Comparison of ENCODE assay signal across 8 cellular contexts in the genomic region with DNA sequence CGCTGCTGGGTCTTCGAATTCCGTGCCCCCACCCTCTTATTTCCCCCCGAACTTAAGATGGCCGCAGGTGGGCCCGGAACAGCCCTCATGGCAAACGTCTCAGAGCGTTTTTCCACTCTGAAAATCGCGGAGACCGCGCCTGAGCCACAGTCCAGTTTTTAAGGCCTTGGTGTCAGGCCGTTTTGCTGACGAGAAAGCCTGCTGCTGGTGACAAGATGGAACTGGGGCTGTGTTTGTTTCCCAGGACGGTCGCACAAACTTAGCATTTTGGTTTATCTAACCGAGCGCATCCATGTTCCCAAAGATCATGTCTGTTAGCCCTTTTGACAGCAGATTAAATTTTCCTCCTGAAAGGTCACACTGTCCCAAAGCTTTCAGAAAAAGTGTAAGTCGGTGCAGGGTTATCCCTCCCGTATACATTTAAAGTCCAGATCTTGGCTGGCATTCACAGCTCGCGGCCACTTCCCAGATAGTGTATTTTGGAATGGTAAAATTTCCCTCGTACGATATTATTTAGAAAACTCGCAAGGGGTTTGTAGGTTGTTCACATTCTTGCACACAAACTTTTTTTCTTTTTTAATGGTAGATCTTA.
DNase-seq lines count a peak whose midpoint lies in the region; ATAC-seq and TF ChIP-seq lines count a peak whose summit lies in the region.

No MANE protein-coding gene starts in this region.

- H3K4me3 ChIP-seq in astrocyte of the spinal cord (ENCODE audit: low read depth, low read length) = peak overlapping the region; percentile 95

- in situ Hi-C loops in astrocyte of the spinal cord (cut with HindIII; ENCODE audit: low sequenced_read_pairs) (no loop called here), GM13977 (cut with MboI; ENCODE audit: low pct_unique_long_range_greater_than_20kb, low sequenced_read_pairs, unreplicated experiment) (no loop called here)

- peak; percentile 15 for ATAC-seq in GM18520 (IDR thresholded peaks at IDR 0.05; ENCODE audit: unreplicated experiment)
- ATAC-seq in HG02981 (IDR thresholded peaks at IDR 0.05; ENCODE audit: unreplicated experiment) = peak; percentile 42
- peak; percentile 40 for ATAC-seq in stimulated activated naive CD8-positive, alpha-beta T cell treated with anti-CD3 and anti-CD28 coated beads, Interleukin-15, Interleukin-2, amounts not matched to agents 100 U/mL and 50 U/mL, for 24 hours

- peak; percentile 61 to 64 for DNase-seq in AML-193 (lab: John Stamatoyannopoulos, UW)
- DNase-seq in NCI-H2227 treated with DMSO at 0.1 percent for 48 hours (lab: John Stamatoyannopoulos, UW) = peak; percentile 90
- no peak for DNase-seq in astrocyte of the spinal cord (ENCODE audit: low read depth, low spot score)
- peak; percentile 65 for DNase-seq in kidney glomerular epithelial cell (lab: John Stamatoyannopoulos, UW)
- no peak for DNase-seq in stimulated activated naive CD8-positive, alpha-beta T cell treated with anti-CD3 and anti-CD28 coated beads, Interleukin-15, Interleukin-2, amounts not matched to agents 100 U/mL and 50 U/mL, for 24 hours
- DNase-seq in GM13977 (ENCODE audit: low spot score) = no peak

- no peak for TF ChIP-seq CTCF in astrocyte of the spinal cord (IDR thresholded peaks at IDR 0.05; ENCODE audit: low read depth, low read length)
- TF ChIP-seq CTCF in GM13977 (IDR thresholded peaks at IDR 0.05; ENCODE audit: extremely low read depth, insufficient read depth, missing control alignments) = no peak

Comparison
In these comparisons a context has a peak if more than half of its experiments do, and no peak if none do; other contexts are left out.
1. DNase-seq: peak in AML-193 (2 of 2), NCI-H2227 treated with DMSO at 0.1 percent for 48 hours (single experiment) and kidney glomerular epithelial cell (single experiment); none in astrocyte of the spinal cord (single experiment), stimulated activated naive CD8-positive, alpha-beta T cell treated with anti-CD3 and anti-CD28 coated beads, Interleukin-15, Interleukin-2, amounts not matched to agents 100 U/mL and 50 U/mL, for 24 hours (single experiment) and GM13977 (single experiment).
2. Peak in every context shown above with its lines, with median percentiles within 50 percentile points of each other: ATAC-seq.